Comparison of ENCODE assay signal across 15 cellular contexts in the genomic region with DNA sequence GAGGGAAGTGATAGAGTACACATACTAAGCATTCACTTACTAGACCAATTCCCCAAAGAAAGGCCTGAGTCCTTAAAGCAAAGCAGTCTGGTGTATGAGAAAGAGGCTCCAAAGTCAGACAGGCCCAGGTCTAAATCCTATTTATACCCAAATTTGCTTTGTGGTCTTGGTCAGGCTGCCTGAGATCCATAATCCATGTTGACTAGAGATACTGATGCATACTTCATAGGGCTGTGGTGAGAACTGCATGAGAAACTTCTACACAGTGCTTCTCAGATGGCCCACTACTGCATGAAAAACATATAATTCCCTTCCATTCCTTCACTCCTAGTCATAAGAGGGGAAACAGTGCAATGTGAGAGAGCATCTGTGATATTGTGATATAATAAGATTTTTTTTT.
"Had no signal": no experiment of that assay in that cellular context is flagged by ENCODE, and none has a peak within 500 bp of the region (broad histone marks: within the 10 kb centered on the region; RNA-seq: fewer than 3 reads in every experiment).

No MANE protein-coding gene starts in this region.

- ATAC-seq: activated naive CD8-positive, alpha-beta T cell treated with anti-CD3 and anti-CD28 coated beads, Interleukin-2, amount 50 U/mL, for 24 hours; activated T-cell treated with anti-CD3 and anti-CD28 coated beads, Interleukin-2, amount 50 U/mL, for 72 hours; gastroesophageal sphincter; naive thymus-derived CD8-positive, alpha-beta T cell had no signal

- DNase-seq: activated CD4-positive, alpha-beta T cell treated with anti-CD3 and anti-CD28 coated beads, Interleukin-2, amount 50 U/mL, for 4 hours; activated effector memory CD4-positive, alpha-beta T cell treated with anti-CD3 and anti-CD28 coated beads, Interleukin-2, amount 50 U/mL, for 16 hours; activated naive CD4-positive, alpha-beta T cell treated with anti-CD3 and anti-CD28 coated beads, Interleukin-2, amount 50 U/mL, for 16 hours; activated naive CD8-positive, alpha-beta T cell treated with anti-CD3 and anti-CD28 coated beads, Interleukin-2, amount 50 U/mL, for 24 hours; activated T-cell treated with anti-CD3 and anti-CD28 coated beads, Interleukin-2, amount 50 U/mL, for 72 hours; cortex of kidney; head of caudate nucleus; hypothalamus; left ventricle myocardium inferior; naive thymus-derived CD8-positive, alpha-beta T cell; stimulated activated CD4-positive, alpha-beta T cell treated with anti-CD3 and anti-CD28 coated beads, Interleukin-4, amount 100 ng/mL, for 1 hour; stimulated activated naive CD4-positive, alpha-beta T cell; testis; trophoblast cell had no signal
